In the genomic region with DNA sequence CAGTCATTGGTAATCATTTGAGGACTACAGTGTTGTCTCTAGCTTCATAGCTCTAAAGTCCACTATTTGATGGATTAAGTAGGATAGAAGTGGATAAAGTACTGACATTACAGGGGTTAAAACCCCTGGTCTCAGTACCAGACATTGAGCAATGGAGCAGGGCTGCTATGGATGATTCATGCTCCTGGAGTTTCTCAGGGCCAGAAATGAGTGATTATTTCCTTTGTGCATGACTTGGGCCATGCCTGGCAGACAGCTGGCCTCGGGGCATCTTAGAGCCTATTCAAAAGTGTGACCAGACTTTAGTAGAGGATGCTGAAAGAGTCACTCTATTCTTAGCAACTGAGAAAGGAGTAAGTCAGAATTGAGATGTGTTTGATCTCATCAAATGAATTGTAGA, we compare ENCODE assay signal across 14 cellular contexts.
DNase-seq lines count a peak whose midpoint lies in the region; ATAC-seq, FAIRE-seq and TF ChIP-seq lines count a peak whose summit lies in the region.
"Had no signal": no experiment of that assay in that cellular context is flagged by ENCODE, and none has a peak within 500 bp of the region (broad histone marks: within the 10 kb centered on the region; RNA-seq: fewer than 3 reads in every experiment).

No MANE protein-coding gene starts in this region.

- no peak overlapping the region for H2AFZ ChIP-seq in astrocyte (ENCODE audit: low read depth, low read length)
- H2AFZ ChIP-seq in hepatocyte, result no peak overlapping the region

- peak; percentile 90 for DNase-seq in AG08395 (ENCODE audit: low spot score)
- DNase-seq in HPDE6-E6E7 (ENCODE audit: extremely low spot score), result peak; percentile 65
- peak; percentile 96 for DNase-seq in astrocyte (ENCODE audit: low read depth)
- peak; percentile 52 for DNase-seq in hepatocyte (ENCODE audit: low spot score)
- DNase-seq in mesothelial cell of epicardium (ENCODE audit: low spot score in 2 of 2, unreplicated experiment in 2 of 2), result no peak
- DNase-seq in tibial artery, result no peak
- DNase-seq in hypothalamus (lab: John Stamatoyannopoulos, UW), result no peak
- DNase-seq: CD8-positive, alpha-beta T cell; NCI-H146 had no signal

- no peak for ATAC-seq in HG03565 (IDR thresholded peaks at IDR 0.05; ENCODE audit: unreplicated experiment)
- ATAC-seq: CD8-positive, alpha-beta T cell; GM12878 had no signal

- H3K9me3 ChIP-seq in astrocyte (ENCODE audit: insufficient read depth, low read depth, low read length), result no peaks in the 10 kb centered on the region
- H3K9me3 ChIP-seq in hepatocyte (ENCODE audit: low read depth), result no peaks in the 10 kb centered on the region
- H3K9me3 ChIP-seq in tibial artery, result no peaks in the 10 kb centered on the region

- H3K9ac ChIP-seq in astrocyte (ENCODE audit: low read length), result peak overlapping the region; percentile 30

- 15% methylated on average over 1 of the region's 1 CpG for WGBS in hepatocyte (ENCODE audit: low lambda C conversion rate, missing lambda C conversion rate)

- no peak overlapping the region for H3K4me3 Mint-ChIP-seq in astrocyte (ENCODE audit: unreplicated experiment)
- no peak overlapping the region for H3K4me3 Mint-ChIP-seq in mesothelial cell of epicardium
- H3K4me3 Mint-ChIP-seq: activated T-helper 1 cell treated with anti-CD3 and anti-CD28 coated beads, Interleukin-12 subunit alpha, Interleukin-12 subunit beta, Interleukin-2, Interleukin-4 antibody, amounts not matched to agents 30 ng/mL and 10 ng/mL and 1 ng/mL, durations not matched to agents 14 hours and 24 hours and 36 hours; CD8-positive, alpha-beta T cell had no signal

- peak overlapping the region; percentile 89 for H3K27ac Mint-ChIP-seq in astrocyte (ENCODE audit: unreplicated experiment)
- H3K27ac Mint-ChIP-seq in mesothelial cell of epicardium, result no peak overlapping the region
- H3K27ac Mint-ChIP-seq: activated T-helper 1 cell treated with anti-CD3 and anti-CD28 coated beads, Interleukin-12 subunit alpha, Interleukin-12 subunit beta, Interleukin-2, Interleukin-4 antibody, amounts not matched to agents 30 ng/mL and 10 ng/mL and 1 ng/mL, durations not matched to agents 14 hours and 24 hours and 36 hours; CD8-positive, alpha-beta T cell had no signal

- TF ChIP-seq CTCF in astrocyte (IDR thresholded peaks at IDR 0.05; ENCODE audit: insufficient read depth, low read depth, low read length) (no peak), hepatocyte (IDR thresholded peaks at IDR 0.05; ENCODE audit: poor library complexity) (no peak), mesothelial cell of epicardium (IDR thresholded peaks at IDR 0.05; ENCODE audit: unreplicated experiment) (no peak), tibial artery (IDR thresholded peaks at IDR 0.05) (no peak)

- H3K36me3 Mint-ChIP-seq in astrocyte (ENCODE audit: low read depth, unreplicated experiment), result no peaks in the 10 kb centered on the region
- no peaks in the 10 kb centered on the region for H3K36me3 Mint-ChIP-seq in mesothelial cell of epicardium
- H3K36me3 Mint-ChIP-seq: CD8-positive, alpha-beta T cell had no signal

- H3K4me1 ChIP-seq in astrocyte (ENCODE audit: insufficient read depth, low read length), result peaks cover 13% of the 10 kb centered on the region
- H3K4me1 ChIP-seq in hepatocyte (ENCODE audit: insufficient read depth), result no peaks in the 10 kb centered on the region
- H3K4me1 ChIP-seq in tibial artery, result no peaks in the 10 kb centered on the region

- intact Hi-C loops in tibial artery (cut with DNase I; ENCODE audit: low total_unique reads), result no loop called here

- H3K27me3 Mint-ChIP-seq in astrocyte (ENCODE audit: low read depth, unreplicated experiment) (no peaks in the 10 kb centered on the region), mesothelial cell of epicardium (ENCODE audit: low read depth) (no peaks in the 10 kb centered on the region)

- H3K4me2 ChIP-seq in astrocyte (ENCODE audit: low read length) (peak overlapping the region; percentile 60), hepatocyte (no peak overlapping the region)

- no peaks in the 10 kb centered on the region for H3K9me3 Mint-ChIP-seq in astrocyte (ENCODE audit: unreplicated experiment)
- H3K9me3 Mint-ChIP-seq in mesothelial cell of epicardium, result peaks cover 24% of the 10 kb centered on the region
- H3K9me3 Mint-ChIP-seq: CD8-positive, alpha-beta T cell had no signal

- no peak overlapping the region for H3K4me3 ChIP-seq in astrocyte (ENCODE audit: insufficient read depth, low read depth, low read length)
- H3K4me3 ChIP-seq in hepatocyte, result no peak overlapping the region
- H3K4me3 ChIP-seq in tibial artery, result no peak overlapping the region
- H3K4me3 ChIP-seq: coronary artery, GM12878 had no signal

- H3K27me3 ChIP-seq in astrocyte (ENCODE audit: insufficient read depth, low read length), result no peaks in the 10 kb centered on the region
- H3K27me3 ChIP-seq in hepatocyte, result no peaks in the 10 kb centered on the region
- H3K27me3 ChIP-seq in tibial artery, result no peaks in the 10 kb centered on the region

- H3K4me1 Mint-ChIP-seq in astrocyte (ENCODE audit: low read depth, unreplicated experiment) (peaks cover 18% of the 10 kb centered on the region), mesothelial cell of epicardium (no peaks in the 10 kb centered on the region)

- H3K36me3 ChIP-seq in astrocyte (ENCODE audit: insufficient read depth, low read length) (no peaks in the 10 kb centered on the region), hepatocyte (replicated peaks; ENCODE audit: insufficient read depth, low read depth) (no peaks in the 10 kb centered on the region), tibial artery (no peaks in the 10 kb centered on the region)

- peak; percentile 90 for FAIRE-seq in astrocyte (lab: Jason Lieb, UNC)
- FAIRE-seq: GM12878 had no signal

- H3K27ac ChIP-seq in astrocyte (ENCODE audit: low read depth, low read length), result peak overlapping the region; percentile 72
- peak overlapping the region; percentile 45 for H3K27ac ChIP-seq in hepatocyte
- no peak overlapping the region for H3K27ac ChIP-seq in tibial artery
- H3K27ac ChIP-seq: coronary artery, VCaP had no signal

- H4K20me1 ChIP-seq in astrocyte (ENCODE audit: insufficient read depth, low read length) (no peaks in the 10 kb centered on the region), hepatocyte (ENCODE audit: insufficient read depth, poor library complexity, severe bottlenecking) (no peaks in the 10 kb centered on the region)

- no peaks in the 10 kb centered on the region for H3K9me2 ChIP-seq in hepatocyte (replicated peaks; ENCODE audit: insufficient read depth)

- H3K79me2 ChIP-seq in astrocyte (ENCODE audit: insufficient read depth, low read length), result no peaks in the 10 kb centered on the region
- no peaks in the 10 kb centered on the region for H3K79me2 ChIP-seq in hepatocyte

Comparison
In these comparisons a context has a peak if more than half of its experiments do, and no peak if none do; other contexts are left out.
1. DNase-seq: peak in AG08395 (single experiment), HPDE6-E6E7 (single experiment), astrocyte (single experiment) and hepatocyte (single experiment); none in mesothelial cell of epicardium (0 of 2), tibial artery (0 of 2) and hypothalamus (0 of 51).
2. H3K27ac ChIP-seq: peak in astrocyte (single experiment) and hepatocyte (single experiment); none in tibial artery (0 of 2).